In genomic region chr2:217248312-217248935, GRCh38 we compare ENCODE assay signal across 8 cellular contexts.
DNase-seq lines count a peak whose midpoint lies in the region; ATAC-seq lines count a peak whose summit lies in the region.

No MANE protein-coding gene starts in this region.

- ATAC-seq in HG03280 (IDR thresholded peaks at IDR 0.05; ENCODE audit: unreplicated experiment), result peak; percentile 85

- intact Hi-C loops in head of caudate nucleus (cut with DNase I), result no loop called here

- DNase-seq in NCI-H2081 (lab: John Stamatoyannopoulos, UW) (peak; percentile 12 to 13), NCI-H2081 treated with DMSO at 0.1 percent for 48 hours (lab: John Stamatoyannopoulos, UW) (no peak), RPMI7951 (ENCODE audit: low read depth) (peak; percentile 63), head of caudate nucleus (peak; percentile 39 to 91 (median 75)), putamen (ENCODE audit: low spot score) (peak; percentile 70), HK-2 (ENCODE audit: unreplicated experiment) (no peak)
- no peak for DNase-seq in activated CD4-positive, alpha-beta T cell treated with anti-CD3 and anti-CD28 coated beads for 48 hours

Comparison
In these comparisons a context has a peak if more than half of its experiments do, and no peak if none do; other contexts are left out.
1. DNase-seq: peak in NCI-H2081 (2 of 2), RPMI7951 (single experiment), head of caudate nucleus (42 of 42) and putamen (single experiment); none in NCI-H2081 treated with DMSO at 0.1 percent for 48 hours (single experiment), activated CD4-positive, alpha-beta T cell treated with anti-CD3 and anti-CD28 coated beads for 48 hours (single experiment) and HK-2 (single experiment).